15 cellular contexts compared by ENCODE assay signal in genomic region chr1:182301026-182301436, GRCh38.
DNase-seq lines count a peak whose midpoint lies in the region.
"Had no signal": no experiment of that assay in that cellular context is flagged by ENCODE, and none has a peak within 500 bp of the region (broad histone marks: within the 10 kb centered on the region; RNA-seq: fewer than 3 reads in every experiment).

No MANE protein-coding gene starts in this region.

- no peaks in the 10 kb centered on the region for H3K27me3 Mint-ChIP-seq in T-helper 2 cell treated with Interferon-gamma antibody and Interleukin-4, amounts not matched to agents 5 μg/mL and 100 μg/mL, for 36 hours (ENCODE audit: low read depth)

- peaks cover 24% of the 10 kb centered on the region for H3K4me1 ChIP-seq in thymus (ENCODE audit: control insufficient read depth, insufficient read depth, low read length)

- DNase-seq in stimulated activated CD4-positive, alpha-beta T cell treated with anti-CD3 and anti-CD28 coated beads, Interleukin-15, amount 100 ng/mL, for 24 hours: peak; percentile 5
- no peak for DNase-seq in stimulated activated CD4-positive, alpha-beta T cell treated with anti-CD3 and anti-CD28 coated beads, Interleukin-2, amount 100 ng/mL, for 24 hours
- peak; percentile 6 for DNase-seq in T-helper 2 cell treated with Interferon-gamma antibody and Interleukin-4, amounts not matched to agents 5 μg/mL and 100 μg/mL, for 36 hours (ENCODE audit: low spot score)
- DNase-seq in globus pallidus (ENCODE audit: low spot score) (peak; percentile 39), T-helper 9 cell (no peak), AG08395 (ENCODE audit: low spot score) (no peak), cerebellar nuclear complex (lab: John Stamatoyannopoulos, UW) (no peak)
- DNase-seq: kidney, NCI-H1436, NCI-H510A treated with DMSO at 0.1 percent for 48 hours, T1000 had no signal

- H3K9me3 ChIP-seq in thymus (ENCODE audit: control insufficient read depth): no peaks in the 10 kb centered on the region
- H3K9me3 ChIP-seq: gastroesophageal sphincter had no signal

- 44% methylated on average over 8 of the region's 8 CpGs for WGBS in thymus

- no peaks in the 10 kb centered on the region for H3K36me3 ChIP-seq in thymus (ENCODE audit: control insufficient read depth, insufficient read depth)
- H3K36me3 ChIP-seq: gastroesophageal sphincter had no signal

- peaks cover 30% of the 10 kb centered on the region for H3K4me1 Mint-ChIP-seq in T-helper 2 cell treated with Interferon-gamma antibody and Interleukin-4, amounts not matched to agents 5 μg/mL and 100 μg/mL, for 36 hours (ENCODE audit: low read depth)

- H3K36me3 Mint-ChIP-seq in T-helper 2 cell treated with Interferon-gamma antibody and Interleukin-4, amounts not matched to agents 5 μg/mL and 100 μg/mL, for 36 hours (ENCODE audit: low read depth): no peaks in the 10 kb centered on the region

- H3K4me3 Mint-ChIP-seq in T-helper 2 cell treated with Interferon-gamma antibody and Interleukin-4, amounts not matched to agents 5 μg/mL and 100 μg/mL, for 36 hours: no peak overlapping the region

- H3K27me3 ChIP-seq in thymus (ENCODE audit: control insufficient read depth, insufficient read depth): no peaks in the 10 kb centered on the region
- H3K27me3 ChIP-seq: gastroesophageal sphincter had no signal

- H3K27ac ChIP-seq in thymus (ENCODE audit: low read depth): peak overlapping the region; percentile 90
- H3K27ac ChIP-seq: C4-2B, RWPE1 had no signal

- no peaks in the 10 kb centered on the region for H3K9me3 Mint-ChIP-seq in T-helper 2 cell treated with Interferon-gamma antibody and Interleukin-4, amounts not matched to agents 5 μg/mL and 100 μg/mL, for 36 hours

- no peak overlapping the region for H3K4me3 ChIP-seq in thymus (ENCODE audit: low read length)
- H3K4me3 ChIP-seq: gastroesophageal sphincter had no signal

- no peak overlapping the region for H3K27ac Mint-ChIP-seq in T-helper 2 cell treated with Interferon-gamma antibody and Interleukin-4, amounts not matched to agents 5 μg/mL and 100 μg/mL, for 36 hours

Comparison
In these comparisons a context has a peak if more than half of its experiments do, and no peak if none do; other contexts are left out.
1. DNase-seq: peak in stimulated activated CD4-positive, alpha-beta T cell treated with anti-CD3 and anti-CD28 coated beads, Interleukin-15, amount 100 ng/mL, for 24 hours (single experiment), T-helper 2 cell treated with Interferon-gamma antibody and Interleukin-4, amounts not matched to agents 5 μg/mL and 100 μg/mL, for 36 hours (single experiment) and globus pallidus (single experiment); none in stimulated activated CD4-positive, alpha-beta T cell treated with anti-CD3 and anti-CD28 coated beads, Interleukin-2, amount 100 ng/mL, for 24 hours (0 of 2), T-helper 9 cell (single experiment), AG08395 (single experiment) and cerebellar nuclear complex (0 of 2).